Comparison of ENCODE assay signal across 8 cellular contexts in the genomic region with DNA sequence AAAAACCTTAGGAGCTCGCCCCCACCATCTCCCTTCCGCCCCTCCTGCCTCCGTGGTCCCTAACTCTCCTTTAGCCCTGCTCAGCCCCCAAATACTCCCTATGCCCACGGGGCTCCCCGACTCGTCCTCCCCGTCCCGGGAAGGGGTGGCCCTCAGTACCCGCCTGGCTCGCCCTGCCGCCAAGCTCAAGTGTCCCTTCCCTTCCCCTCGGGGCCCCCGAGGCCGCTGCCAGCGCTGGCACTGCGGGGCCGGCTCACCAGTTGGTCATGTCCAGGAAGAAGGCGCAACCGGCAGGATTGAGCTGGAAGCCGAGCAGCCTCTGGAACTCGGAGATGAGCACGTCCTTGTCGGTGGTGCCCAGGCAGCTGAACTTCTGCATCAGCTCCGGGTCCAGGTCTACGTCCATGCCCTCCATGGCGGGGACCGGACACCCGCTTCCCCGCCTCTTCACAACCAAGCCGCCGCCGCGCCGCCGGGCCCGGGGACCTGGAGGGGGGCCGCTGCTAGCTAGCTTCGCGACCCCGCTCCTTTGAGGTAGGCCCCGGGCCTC. TPM values are rescaled to one million over a fixed set of nuclear protein-coding genes. Genes with fewer than 3 reads are reported as not detected.
DNase-seq lines count a peak whose midpoint lies in the region; ATAC-seq and TF ChIP-seq lines count a peak whose summit lies in the region.

No MANE protein-coding gene starts in this region.

- H3K4me1 Mint-ChIP-seq in Caco-2 (ENCODE audit: low read depth, unreplicated experiment) = peaks cover 26% of the 10 kb centered on the region
- peaks cover 58% of the 10 kb centered on the region for H3K4me1 Mint-ChIP-seq in activated naive CD8-positive, alpha-beta T cell treated with anti-CD3 and anti-CD28 coated beads, Interleukin-2, amount 50 U/mL, for 24 hours

- peaks cover 11% of the 10 kb centered on the region for H3K4me1 ChIP-seq in Caco-2

- POLR2A ChIA-PET in Caco-2 (lab: Charles Lee) = interaction anchor here (0.5 to 1.9 kb wide), 6 partner anchors 31 to 985 kb away, joined by 3 to 6 read pairs (median 6); no protein-coding TSS in a partner anchor

- H3K9me3 ChIP-seq in Caco-2 = no peaks in the 10 kb centered on the region

- H3K4me3 ChIP-seq in Caco-2 (ENCODE audit: low read depth, low read length) (peak overlapping the region; percentile 48), retinal pigment epithelial cell (ENCODE audit: low read length) (peak overlapping the region; percentile 95)

- DNase-seq in Caco-2 (peak in 1 of 2 experiments; percentile 48), hepatic stellate cell (ENCODE audit: low spot score) (peak; percentile 47), retinal pigment epithelial cell (ENCODE audit: low read depth) (no peak), NCI-H1048 (lab: John Stamatoyannopoulos, UW) (no peak)
- no peak for DNase-seq in activated naive CD8-positive, alpha-beta T cell treated with anti-CD3 and anti-CD28 coated beads, Interleukin-2, amount 50 U/mL, for 24 hours
- no peak for DNase-seq in stimulated activated CD4-positive, alpha-beta T cell treated with anti-CD3 and anti-CD28 coated beads, Interleukin-4, amount 100 ng/mL, for 4 hours

- TF ChIP-seq CTCF in Caco-2 (IDR thresholded peaks at IDR 0.05; ENCODE audit: insufficient read depth in 1 of 2, low read depth in 1 of 2, low read length in 1 of 2, severe bottlenecking in 1 of 2, unreplicated experiment in 1 of 2) = no peak
- TF ChIP-seq CTCF in retinal pigment epithelial cell (conservative IDR thresholded peaks at IDR 0.05; ENCODE audit: low read depth, low read length) = no peak

- CTCF ChIA-PET in Caco-2 (lab: Charles Lee) = interaction anchor here (0.6 to 1.4 kb wide), 6 partner anchors 22 to 138 kb away, joined by 3 to 10 read pairs (median 4); partner anchors contain the start of gene SNRPC

- peak overlapping the region; percentile 78 for H3K4me3 Mint-ChIP-seq in Caco-2 (ENCODE audit: unreplicated experiment)
- peak overlapping the region; percentile 99 for H3K4me3 Mint-ChIP-seq in activated naive CD8-positive, alpha-beta T cell treated with anti-CD3 and anti-CD28 coated beads, Interleukin-2, amount 50 U/mL, for 24 hours

- peak overlapping the region; percentile 77 for H3K27ac Mint-ChIP-seq in Caco-2 (ENCODE audit: unreplicated experiment)
- peak overlapping the region; percentile 86 for H3K27ac Mint-ChIP-seq in activated naive CD8-positive, alpha-beta T cell treated with anti-CD3 and anti-CD28 coated beads, Interleukin-2, amount 50 U/mL, for 24 hours

- H3K9me3 Mint-ChIP-seq in Caco-2 (ENCODE audit: unreplicated experiment) = no peaks in the 10 kb centered on the region
- H3K9me3 Mint-ChIP-seq in activated naive CD8-positive, alpha-beta T cell treated with anti-CD3 and anti-CD28 coated beads, Interleukin-2, amount 50 U/mL, for 24 hours = no peaks in the 10 kb centered on the region

- no peaks in the 10 kb centered on the region for H3K27me3 Mint-ChIP-seq in Caco-2 (ENCODE audit: insufficient read depth, unreplicated experiment)
- no peaks in the 10 kb centered on the region for H3K27me3 Mint-ChIP-seq in activated naive CD8-positive, alpha-beta T cell treated with anti-CD3 and anti-CD28 coated beads, Interleukin-2, amount 50 U/mL, for 24 hours

- BruUV-seq in Caco-2 (replicated peaks; lab: Mats Ljungman, UMichigan) = no TSS peak

- peaks cover 6% of the 10 kb centered on the region for H3K36me3 Mint-ChIP-seq in Caco-2 (ENCODE audit: insufficient read depth, unreplicated experiment)
- H3K36me3 Mint-ChIP-seq in activated naive CD8-positive, alpha-beta T cell treated with anti-CD3 and anti-CD28 coated beads, Interleukin-2, amount 50 U/mL, for 24 hours (ENCODE audit: low read depth) = peaks cover 11% of the 10 kb centered on the region

- intact Hi-C loops in Caco-2 (cut with micrococcal nuclease; ENCODE audit: unreplicated experiment) = loop anchor here (2.0 kb wide), 2 partner anchors 25 to 49 kb away; no protein-coding TSS in a partner anchor

- ATAC-seq in GM19468 (IDR thresholded peaks at IDR 0.05; ENCODE audit: extremely low read depth, unreplicated experiment) (peak; percentile 6), HG03571 (IDR thresholded peaks at IDR 0.05; ENCODE audit: unreplicated experiment) (peak; percentile 31)
- no peak for ATAC-seq in activated naive CD8-positive, alpha-beta T cell treated with anti-CD3 and anti-CD28 coated beads, Interleukin-2, amount 50 U/mL, for 24 hours

- no peaks in the 10 kb centered on the region for H3K27me3 ChIP-seq in Caco-2 (replicated peaks; ENCODE audit: control insufficient read depth, insufficient read depth, low read length)

- no peaks in the 10 kb centered on the region for H3K36me3 ChIP-seq in Caco-2 (ENCODE audit: control insufficient read depth, insufficient read depth, low read length)

RNA-seq across cellular contexts. Expression of gene ILRUN, which starts 0.3 kb away (rescaled TPM):
- total RNA-seq in Caco-2 (2022) = 92.1 and 95.9 TPM in 2 replicates
